ENCODE assay signal across 11 cellular contexts in the genomic region with DNA sequence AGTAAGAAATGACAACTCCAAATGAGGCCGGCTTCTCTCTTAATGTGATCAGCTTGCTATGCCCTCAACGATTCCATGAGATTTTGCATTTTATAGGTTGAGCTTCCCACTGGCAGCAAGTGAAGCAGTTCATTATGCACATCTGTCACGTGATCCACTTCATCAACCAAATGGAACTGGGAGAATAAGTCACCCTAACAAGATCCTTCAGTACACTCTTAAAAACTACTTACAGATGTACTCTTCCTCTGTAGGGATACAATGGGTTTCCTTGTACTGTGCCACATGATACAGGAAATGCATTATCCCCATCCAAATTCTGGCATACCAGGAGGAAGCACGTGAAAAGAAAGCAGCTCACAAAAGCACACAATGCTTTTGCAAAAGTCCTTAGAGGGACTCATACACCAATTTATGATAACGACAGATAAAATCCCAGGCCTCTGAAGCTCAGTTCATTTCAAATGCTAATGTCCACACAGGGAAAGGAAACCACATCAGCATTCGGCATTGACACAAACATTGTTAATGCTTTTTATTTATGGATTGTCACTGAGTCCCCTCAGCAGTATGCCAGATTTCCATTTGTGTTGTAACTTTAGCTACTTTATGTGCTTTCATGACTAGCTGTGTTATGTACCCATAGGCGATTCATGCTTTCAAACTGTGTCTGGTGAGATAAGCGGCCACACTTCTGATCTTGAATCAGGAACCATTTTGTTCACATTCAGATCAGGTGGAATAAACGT. TPM values are rescaled to one million over a fixed set of nuclear protein-coding genes. Genes with fewer than 3 reads are reported as not detected.
A peak's percentile ranks its signal among the peaks of the same experiment; 100 is the strongest.
DNase-seq lines count a peak whose midpoint lies in the region; ATAC-seq and TF ChIP-seq lines count a peak whose summit lies in the region.
"Had no signal": no experiment of that assay in that cellular context is flagged by ENCODE, and none has a peak within 500 bp of the region (broad histone marks: within the 10 kb centered on the region; RNA-seq: fewer than 3 reads in every experiment).

No MANE protein-coding gene starts in this region.

- TF ChIP-seq EP300 in SK-N-SH (IDR thresholded peaks at IDR 0.05; ENCODE audit: borderline replicate concordance in 1 of 2, low read depth in 1 of 2, low read length in 1 of 2) (peak in 1 of 2 experiments; percentile 87; a peak in 2 of 4 replicates), upper lobe of left lung (IDR thresholded peaks at IDR 0.05) (peak in 1 of 4 donors; percentile 1)

- no peak overlapping the region for H2AFZ ChIP-seq in SK-N-SH (ENCODE audit: low read depth)

- H3K27ac Mint-ChIP-seq in glutamatergic neuron (ENCODE audit: unreplicated experiment) = no peak overlapping the region
- H3K27ac Mint-ChIP-seq: activated naive CD8-positive, alpha-beta T cell treated with anti-CD3 and anti-CD28 coated beads for 36 hours had no signal

- WGBS in SK-N-SH (ENCODE audit: low lambda C conversion rate) = 61% methylated on average over 9 of the region's 9 CpGs
- 53 to 55% methylated on average over 9 of the region's 9 CpGs for WGBS in upper lobe of left lung, 2 donors

- no peaks in the 10 kb centered on the region for H3K36me3 ChIP-seq in SK-N-SH (replicated peaks in 1 of 2; ENCODE audit: control insufficient read depth in 1 of 2, insufficient read depth in 2 of 2, low read length in 1 of 2)
- no peaks in the 10 kb centered on the region for H3K36me3 ChIP-seq in iPS-18a (ENCODE audit: control insufficient read depth, low read depth, low read length)
- no peaks in the 10 kb centered on the region for H3K36me3 ChIP-seq in upper lobe of left lung

- H3K9me3 Mint-ChIP-seq in glutamatergic neuron (ENCODE audit: unreplicated experiment) = peaks cover 2% of the 10 kb centered on the region
- H3K9me3 Mint-ChIP-seq: activated naive CD8-positive, alpha-beta T cell treated with anti-CD3 and anti-CD28 coated beads for 36 hours had no signal

- no peak for TF ChIP-seq POLR2A in upper lobe of left lung (IDR thresholded peaks at IDR 0.05)

- H3K4me1 ChIP-seq in SK-N-SH (ENCODE audit: control insufficient read depth in 1 of 2, insufficient read depth in 2 of 2, low read depth in 1 of 2, low read length in 1 of 2) = peaks cover 10 to 25% of the 10 kb centered on the region in 2 experiments; a peak in 3 of 4 replicates
- peaks cover 14% of the 10 kb centered on the region for H3K4me1 ChIP-seq in iPS-18a (ENCODE audit: control insufficient read depth, low read depth, low read length)
- peaks cover 13 to 30% (median 22%) of the 10 kb centered on the region in 4 donors for H3K4me1 ChIP-seq in upper lobe of left lung

- no peak overlapping the region for H3K4me2 ChIP-seq in SK-N-SH

- peaks cover 5% of the 10 kb centered on the region for H3F3A ChIP-seq in SK-N-SH (replicated peaks; ENCODE audit: insufficient read depth)

- peak; percentile 8; the same call in 1 of the 2 replicates for TF ChIP-seq RAD21 in SK-N-SH (IDR thresholded peaks at IDR 0.05; ENCODE audit: low read length)

- peaks cover 6% of the 10 kb centered on the region for H3K4me1 Mint-ChIP-seq in glutamatergic neuron (ENCODE audit: low read depth, unreplicated experiment)

- H3K27me3 ChIP-seq in SK-N-SH (ENCODE audit: insufficient read depth) = no peaks in the 10 kb centered on the region
- H3K27me3 ChIP-seq in iPS-18a (ENCODE audit: control insufficient read depth, insufficient read depth, low read length) = no peaks in the 10 kb centered on the region
- H3K27me3 ChIP-seq in upper lobe of left lung = no peaks in the 10 kb centered on the region

- TF ChIP-seq CTCF in SK-N-SH (IDR thresholded peaks at IDR 0.05) = no peak
- TF ChIP-seq CTCF in upper lobe of left lung (IDR thresholded peaks at IDR 0.05) = no peak
- TF ChIP-seq CTCF in glutamatergic neuron (IDR thresholded peaks at IDR 0.05; ENCODE audit: partially characterized antibody, unreplicated experiment) = no peak

- H3K27me3 Mint-ChIP-seq in glutamatergic neuron (ENCODE audit: unreplicated experiment) = peaks cover 4% of the 10 kb centered on the region
- H3K27me3 Mint-ChIP-seq: activated naive CD8-positive, alpha-beta T cell treated with anti-CD3 and anti-CD28 coated beads for 36 hours had no signal

- H3K4me3 ChIP-seq in SK-N-SH (ENCODE audit: low read depth in 2 of 2, low read length in 1 of 2) = no peak overlapping the region
- H3K4me3 ChIP-seq in iPS-18a (ENCODE audit: low read length) = peak overlapping the region; percentile 4
- no peak overlapping the region for H3K4me3 ChIP-seq in upper lobe of left lung

- H3K9me2 ChIP-seq in SK-N-SH = no peaks in the 10 kb centered on the region

- H3K79me2 ChIP-seq in SK-N-SH (ENCODE audit: insufficient read depth) = no peaks in the 10 kb centered on the region

- DNase-seq in SK-N-SH (peak; percentile 39), RPMI7951 (ENCODE audit: low read depth) (peak; percentile 67), upper lobe of left lung (no peak), glutamatergic neuron (no peak)
- DNase-seq in activated T-cell treated with anti-CD3 and anti-CD28 coated beads, Interleukin-2, amount 50 U/mL, for 1 hour = no peak
- DNase-seq: activated CD4-positive, alpha-beta T cell treated with anti-CD3 and anti-CD28 coated beads, Interleukin-2, amount 50 U/mL, for 4 hours; activated naive CD8-positive, alpha-beta T cell treated with anti-CD3 and anti-CD28 coated beads for 36 hours; GOT3 had no signal

- no peak overlapping the region for H3K9ac ChIP-seq in SK-N-SH
- no peak overlapping the region for H3K9ac ChIP-seq in iPS-18a (ENCODE audit: low read length)

- POLR2A ChIA-PET in SK-N-SH (lab: Yijun Ruan, JAX) = interaction anchor here (0.9 to 1.6 kb wide), 3 partner anchors 9 to 57 kb away, joined by 3 to 8 read pairs (median 3); a partner anchor contains a TSS

- ATAC-seq in SK-N-SH treated with all-trans-retinoic acid at 6 μM for 48 hours (no peak), upper lobe of left lung (ENCODE audit: low FRiP score in 2 of 2) (no peak), HG03196 (IDR thresholded peaks at IDR 0.05; ENCODE audit: unreplicated experiment) (no peak)

- no peak overlapping the region for H3K4me3 Mint-ChIP-seq in glutamatergic neuron (ENCODE audit: unreplicated experiment)
- H3K4me3 Mint-ChIP-seq: activated naive CD8-positive, alpha-beta T cell treated with anti-CD3 and anti-CD28 coated beads for 36 hours had no signal

- no peaks in the 10 kb centered on the region for H3K36me3 Mint-ChIP-seq in glutamatergic neuron (ENCODE audit: unreplicated experiment)

- no peaks in the 10 kb centered on the region for H3K9me3 ChIP-seq in SK-N-SH
- H3K9me3 ChIP-seq in iPS-18a (ENCODE audit: control insufficient read depth, low read depth, low read length) = no peaks in the 10 kb centered on the region
- no peaks in the 10 kb centered on the region for H3K9me3 ChIP-seq in upper lobe of left lung

- CTCF ChIA-PET in SK-N-SH (lab: Yijun Ruan, JAX) = interaction anchor here (0.5 to 2.1 kb wide), 6 partner anchors 9 to 282 kb away, joined by 3 to 5 read pairs (median 3); a partner anchor contains a TSS

- H3K27ac ChIP-seq in SK-N-SH (ENCODE audit: low read depth in 2 of 2, low read length in 1 of 2) (peak overlapping the region; percentile 20 to 97; a peak in 3 of 4 replicates), iPS-18a (ENCODE audit: low read length) (no peak overlapping the region), upper lobe of left lung (peak overlapping the region; percentile 19 to 38 (median 26))

- H4K20me1 ChIP-seq in SK-N-SH (ENCODE audit: insufficient read depth) = no peaks in the 10 kb centered on the region

TF ChIP-seq in SK-N-SH, 30 proteins besides CTCF, POLR2A, EP300 and RAD21 (continues in another document):
- peak; percentile 89 for TF ChIP-seq GATA2 (CRISPR knock-in tag; IDR thresholded peaks at IDR 0.05)
- peak; percentile 44 for TF ChIP-seq CHD2 (IDR thresholded peaks at IDR 0.05; ENCODE audit: low read length, partially characterized antibody)
- peak; percentile 74; the same call in 1 of the 2 replicates for TF ChIP-seq RCOR1 (IDR thresholded peaks at IDR 0.05; ENCODE audit: low read length)
- no peak for TF ChIP-seq RXRA (IDR thresholded peaks at IDR 0.05; ENCODE audit: borderline replicate concordance, low read depth)
- TF ChIP-seq SMC3 (IDR thresholded peaks at IDR 0.05; ENCODE audit: low read depth, low read length) = no peak
- TF ChIP-seq FOXJ3 (CRISPR knock-in tag; IDR thresholded peaks at IDR 0.05) = 0 out of 2 replicates have a peak, but pooled peaks have one; percentile 26

TF ChIP-seq in SK-N-SH treated with all-trans-retinoic acid at 6 μM for 48 hours, 23 proteins besides CTCF, POLR2A, EP300 and RAD21 (continues in another document):
- no peak for TF ChIP-seq ZNF565 (CRISPR knock-in tag; conservative IDR thresholded peaks at IDR 0.05; ENCODE audit: low read depth)
- no peak for TF ChIP-seq SNAI2 (CRISPR knock-in tag; IDR thresholded peaks at IDR 0.05)
- TF ChIP-seq OSR1 (CRISPR knock-in tag; IDR thresholded peaks at IDR 0.05) = no peak
- no peak for TF ChIP-seq ISL1 (CRISPR knock-in tag; IDR thresholded peaks at IDR 0.05)
- no peak for TF ChIP-seq ARNTL (CRISPR knock-in tag; IDR thresholded peaks at IDR 0.05; ENCODE audit: borderline replicate concordance, low read depth)
- TF ChIP-seq ZNF70 (CRISPR knock-in tag; IDR thresholded peaks at IDR 0.05) = no peak

RNA-seq across cellular contexts. Expression of a gene that starts 58.1 kb away (rescaled TPM):
- polyA plus RNA-seq in SK-N-SH (2012; rRNA removed) = 7.3 and 8.6 TPM in 2 replicates
- polyA plus RNA-seq in SK-N-SH (2012; cell fraction: cytosol; rRNA removed) = 8.9 and 9.8 TPM in 2 replicates
- polyA plus RNA-seq in SK-N-SH (2012; cell fraction: nucleus; rRNA removed) = 7.5 and 16.7 TPM in 2 replicates
- total RNA-seq in RPMI7951 (2014; rRNA removed; shearing (Covaris generic)) = 18.6 and 22.8 TPM in 2 replicates
- total RNA-seq in upper lobe of left lung (100 to 1,000 TPM in 1 of 6 donors, 10 to 100 TPM in 5; 29.7 to 106 (median 38.0) TPM), glutamatergic neuron (ENCODE audit: unreplicated experiment) (33.3 TPM)

Comparison
In these comparisons a context has a peak if more than half of its experiments do, and no peak if none do; other contexts are left out.
1. DNase-seq: peak in SK-N-SH (single experiment) and RPMI7951 (single experiment); none in upper lobe of left lung (0 of 2), activated T-cell treated with anti-CD3 and anti-CD28 coated beads, Interleukin-2, amount 50 U/mL, for 1 hour (single experiment) and glutamatergic neuron (single experiment).